18 cellular contexts compared by ENCODE assay signal in the genomic region with DNA sequence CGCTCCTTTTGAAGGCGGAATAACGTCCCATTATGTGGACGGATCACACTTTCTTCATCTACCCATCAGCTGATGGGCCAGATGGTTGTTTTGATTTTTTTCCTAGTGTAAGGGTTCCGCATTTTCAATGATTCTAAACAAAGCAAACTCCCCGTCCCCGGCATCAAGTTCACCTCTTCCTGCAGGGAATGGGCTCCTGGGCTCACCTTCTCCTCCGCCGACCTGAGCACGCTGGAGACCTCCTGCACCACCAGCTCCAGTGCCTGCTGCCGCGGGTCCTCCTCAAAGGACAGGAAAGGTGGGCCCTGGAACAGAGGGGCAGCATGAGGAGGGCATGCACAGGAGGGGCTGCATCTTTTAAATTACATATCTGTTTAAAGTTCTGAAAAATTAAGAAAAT. TPM values are rescaled to one million over a fixed set of nuclear protein-coding genes. Genes with fewer than 3 reads are reported as not detected.
A peak's percentile ranks its signal among the peaks of the same experiment; 100 is the strongest.
DNase-seq lines count a peak whose midpoint lies in the region; ATAC-seq and TF ChIP-seq lines count a peak whose summit lies in the region.
"Had no signal": no experiment of that assay in that cellular context is flagged by ENCODE, and none has a peak within 500 bp of the region (broad histone marks: within the 10 kb centered on the region; RNA-seq: fewer than 3 reads in every experiment).

No MANE protein-coding gene starts in this region.

- intact Hi-C loops in left ventricle myocardium superior (cut with micrococcal nuclease) (no loop called here), heart left ventricle (cut with DNase I) (no loop called here), aorta (cut with DNase I) (no loop called here)

- H3K4me3 ChIP-seq in heart left ventricle: no peak overlapping the region
- no peak overlapping the region for H3K4me3 ChIP-seq in neural progenitor cell
- no peak overlapping the region for H3K4me3 ChIP-seq in aorta (ENCODE audit: low read length in 2 of 2)
- H3K4me3 ChIP-seq: BLaER1, HAP-1 had no signal

- no peak overlapping the region for H3K4me2 ChIP-seq in neural progenitor cell
- H3K4me2 ChIP-seq: BLaER1 had no signal

- H3K4me3 Mint-ChIP-seq in neural progenitor cell: no peak overlapping the region
- H3K4me3 Mint-ChIP-seq: B cell; CD4-positive, CD25-positive, alpha-beta regulatory T cell; CD8-positive, alpha-beta T cell; HFFc6 had no signal

- no peaks in the 10 kb centered on the region for H3K27me3 Mint-ChIP-seq in neural progenitor cell (ENCODE audit: insufficient read depth, low read depth)

- H3K79me2 ChIP-seq in neural progenitor cell (ENCODE audit: low read depth): peaks cover 6% of the 10 kb centered on the region

- no peak for TF ChIP-seq CTCF in heart left ventricle (IDR thresholded peaks at IDR 0.05)
- TF ChIP-seq CTCF in neural progenitor cell (IDR thresholded peaks at IDR 0.05): no peak

- WGBS in heart left ventricle, 4 donors: 87 to 95% (median 94%) methylated on average over 12 of the region's 12 CpGs
- 91 to 95% methylated on average over 12 of the region's 12 CpGs for WGBS in aorta, 2 donors

- ATAC-seq in left ventricle myocardium superior (no peak), heart left ventricle (no peak), aorta (ENCODE audit: low FRiP score) (no peak)
- ATAC-seq: CD8-positive, alpha-beta T cell had no signal

- no peaks in the 10 kb centered on the region for H3F3A ChIP-seq in neural progenitor cell (ENCODE audit: low read depth)

- H3K27me3 ChIP-seq in heart left ventricle: no peaks in the 10 kb centered on the region
- H3K27me3 ChIP-seq in neural progenitor cell: no peaks in the 10 kb centered on the region
- H3K27me3 ChIP-seq in aorta (ENCODE audit: control insufficient read depth in 1 of 2, insufficient read depth in 2 of 2, low read length in 1 of 2): no peaks in the 10 kb centered on the region
- H3K27me3 ChIP-seq: BLaER1 had no signal

- no peak overlapping the region for H2AFZ ChIP-seq in neural progenitor cell (replicated peaks)

- peaks cover 5% of the 10 kb centered on the region for H3K9me3 Mint-ChIP-seq in neural progenitor cell
- H3K9me3 Mint-ChIP-seq: CD8-positive, alpha-beta T cell; HFFc6 had no signal

- H3K9ac ChIP-seq in neural progenitor cell: no peak overlapping the region
- H3K9ac ChIP-seq: BLaER1 had no signal

- peak; percentile 11 for DNase-seq in left ventricle myocardium superior
- no peak for DNase-seq in heart left ventricle
- no peak for DNase-seq in neural progenitor cell (ENCODE audit: low spot score)
- peak; percentile 36 to 65 for DNase-seq in aorta
- no peak for DNase-seq in retina
- DNase-seq in stimulated activated CD8-positive, alpha-beta memory T cell treated with anti-CD3 and anti-CD28 coated beads, Interleukin-4, amount 100 ng/mL, for 48 hours: no peak
- DNase-seq: Caco-2; CD4-positive, CD25-positive, alpha-beta regulatory T cell; CD8-positive, alpha-beta T cell; DMS153; DND-41; GOT3; HFFc6 had no signal

- H3K36me3 ChIP-seq in heart left ventricle (peaks cover 0 to 28% (median 12%) of the 10 kb centered on the region in 9 donors), neural progenitor cell (no peaks in the 10 kb centered on the region), aorta (ENCODE audit: control insufficient read depth in 1 of 2, insufficient read depth in 2 of 2, low read length in 1 of 2) (peaks cover 0 to 1% of the 10 kb centered on the region in 2 donors)

- no peak for TF ChIP-seq POLR2A in heart left ventricle (IDR thresholded peaks at IDR 0.05)

- H3K4me1 ChIP-seq in heart left ventricle (no peaks in the 10 kb centered on the region), neural progenitor cell (no peaks in the 10 kb centered on the region), aorta (ENCODE audit: control insufficient read depth in 1 of 2, insufficient read depth in 2 of 2, low read length in 2 of 2) (no peaks in the 10 kb centered on the region)
- H3K4me1 ChIP-seq: Caco-2, HAP-1 had no signal

- H3K9me3 ChIP-seq in heart left ventricle: peaks cover 0 to 4% (median 0%) of the 10 kb centered on the region in 12 donors
- no peaks in the 10 kb centered on the region for H3K9me3 ChIP-seq in neural progenitor cell (ENCODE audit: low read depth)
- H3K9me3 ChIP-seq in aorta (ENCODE audit: control insufficient read depth, low read length): no peaks in the 10 kb centered on the region
- H3K9me3 ChIP-seq: Caco-2, HAP-1 had no signal

- H3K27ac ChIP-seq in heart left ventricle (no peak overlapping the region), neural progenitor cell (no peak overlapping the region), aorta (ENCODE audit: low read depth in 1 of 2, low read length in 2 of 2) (no peak overlapping the region)
- H3K27ac ChIP-seq: 22Rv1, BLaER1, C4-2B had no signal

- H3K4me1 Mint-ChIP-seq in neural progenitor cell: no peaks in the 10 kb centered on the region
- H3K4me1 Mint-ChIP-seq: B cell; CD4-positive, CD25-positive, alpha-beta regulatory T cell had no signal

- no peaks in the 10 kb centered on the region for H3K36me3 Mint-ChIP-seq in neural progenitor cell
- H3K36me3 Mint-ChIP-seq: CD4-positive, CD25-positive, alpha-beta regulatory T cell; CD8-positive, alpha-beta T cell had no signal

- no peaks in the 10 kb centered on the region for H4K20me1 ChIP-seq in neural progenitor cell (ENCODE audit: low read depth)

- H3K27ac Mint-ChIP-seq in neural progenitor cell: peak overlapping the region; percentile 67
- H3K27ac Mint-ChIP-seq: B cell; CD4-positive, CD25-positive, alpha-beta regulatory T cell; CD8-positive, alpha-beta T cell; HFFc6 had no signal

RNA-seq across cellular contexts. Expression of a gene that starts 11.9 kb away (rescaled TPM):
- total RNA-seq in left ventricle myocardium superior: 5.2 TPM
- 10 to 100 TPM in 3 of 9 donors, 1 to 10 TPM in 6; 3.8 to 13.9 (median 7.8) TPM for total RNA-seq in heart left ventricle
- 1 to 10 TPM; 3.8 to 5.3 TPM for polyA plus RNA-seq in heart left ventricle
- 15.3 and 19.6 TPM in 2 replicates for total RNA-seq in neural progenitor cell (ENCODE audit: low replicate concordance)
- 10 to 100 TPM; 56.8 to 59.8 TPM for total RNA-seq in aorta
- 10 to 100 TPM; 25.5 to 38.9 TPM for polyA plus RNA-seq in aorta

Comparison
In these comparisons a context has a peak if more than half of its experiments do, and no peak if none do; other contexts are left out.
1. DNase-seq: peak in left ventricle myocardium superior (single experiment) and aorta (2 of 2); none in heart left ventricle (0 of 5), neural progenitor cell (single experiment), retina (single experiment) and stimulated activated CD8-positive, alpha-beta memory T cell treated with anti-CD3 and anti-CD28 coated beads, Interleukin-4, amount 100 ng/mL, for 48 hours (single experiment).